1 cellular context compared by ENCODE assay signal in genomic region chr1:162861101-162861500, GRCh38.
TF ChIP-seq lines count a peak whose summit lies in the region.

Gene CCDC190, minus strand, starts transcription at chr1:162861175. Its CDS starts 1,529 bp downstream, at chr1:162859646.

TF ChIP-seq in SK-N-SH treated with all-trans-retinoic acid at 6 μM for 48 hours, 23 proteins besides CTCF, POLR2A, EP300 and RAD21 (continued from another document):
- TF ChIP-seq TSHZ2 (CRISPR knock-in tag; IDR thresholded peaks at IDR 0.05) (no peak), TCF4 (CRISPR knock-in tag; IDR thresholded peaks at IDR 0.05; ENCODE audit: borderline replicate concordance) (no peak), ZFP30 (CRISPR knock-in tag; IDR thresholded peaks at IDR 0.05) (no peak), TOX (CRISPR knock-in tag; IDR thresholded peaks at IDR 0.05; ENCODE audit: borderline replicate concordance) (no peak), ZNF565 (CRISPR knock-in tag; conservative IDR thresholded peaks at IDR 0.05; ENCODE audit: low read depth) (no peak), RARB (CRISPR knock-in tag; IDR thresholded peaks at IDR 0.05) (no peak)
